Comparison of ENCODE assay signal across 16 cellular contexts in genomic region chr10:69374931-69375306, GRCh38. TPM values are rescaled to one million over a fixed set of nuclear protein-coding genes. Genes with fewer than 3 reads are reported as not detected.
A peak's percentile ranks its signal among the peaks of the same experiment; 100 is the strongest.
DNase-seq lines count a peak whose midpoint lies in the region; ATAC-seq, FAIRE-seq and TF ChIP-seq lines count a peak whose summit lies in the region.
"Had no signal": no experiment of that assay in that cellular context is flagged by ENCODE, and none has a peak within 500 bp of the region (broad histone marks: within the 10 kb centered on the region; RNA-seq: fewer than 3 reads in every experiment).

No MANE protein-coding gene starts in this region.

- no peaks in the 10 kb centered on the region for H3K9me3 ChIP-seq in gastroesophageal sphincter
- no peaks in the 10 kb centered on the region for H3K9me3 ChIP-seq in pancreas
- H3K9me3 ChIP-seq in adrenal gland (replicated peaks in 1 of 3), result no peaks in the 10 kb centered on the region
- H3K9me3 ChIP-seq in smooth muscle cell (replicated peaks; ENCODE audit: low read depth), result no peaks in the 10 kb centered on the region
- H3K9me3 ChIP-seq: Caco-2, HAP-1, stomach had no signal

- CTCF ChIA-PET in activated CD8-positive, alpha-beta T cell treated with anti-CD3 and anti-CD28 coated beads, Interleukin-2, amount 10 ng/mL, durations not matched to agents 7 days and 5 days (lab: Charles Lee), result interaction anchor here (1.3 kb wide), 1 partner anchor 18 kb away, joined by 3 read pairs; no protein-coding TSS in a partner anchor

- intact Hi-C loops in activated CD4-positive, alpha-beta T cell treated with anti-CD3 and anti-CD28 coated beads, Interleukin-2, amount 10 ng/mL, durations not matched to agents 24 days and 14 days (cut with micrococcal nuclease), result no loop called here
- intact Hi-C loops in pancreas (cut with DNase I) (no loop called here), adrenal gland (cut with DNase I) (no loop called here)

- peaks cover 7 to 50% (median 30%) of the 10 kb centered on the region in 3 donors for H3K4me1 ChIP-seq in gastroesophageal sphincter
- H3K4me1 ChIP-seq in pancreas, result peaks cover 0 to 7% (median 0%) of the 10 kb centered on the region in 3 donors
- peaks cover 0 to 12% of the 10 kb centered on the region in 2 donors for H3K4me1 ChIP-seq in adrenal gland (replicated peaks in 1 of 2)
- no peaks in the 10 kb centered on the region for H3K4me1 ChIP-seq in smooth muscle cell (ENCODE audit: low read depth)
- H3K4me1 ChIP-seq: Caco-2, HAP-1 had no signal

- 91 to 100% methylated on average over 1 to 2 of the region's 2 CpGs for WGBS in gastroesophageal sphincter (ENCODE audit: low coverage in 1 of 2), 2 donors
- 93 to 100% methylated on average over 2 of the region's 2 CpGs for WGBS in pancreas, 2 donors
- WGBS in adrenal gland, 4 donors, result 91 to 100% (median 96%) methylated on average over 2 of the region's 2 CpGs
- 93% methylated on average over 2 of the region's 2 CpGs for WGBS in smooth muscle cell (ENCODE audit: low lambda C conversion rate)

- FAIRE-seq in pancreas (lab: Jason Lieb, UNC), result no peak
- FAIRE-seq: A204.1 had no signal

- H3K27me3 ChIP-seq in gastroesophageal sphincter, result no peaks in the 10 kb centered on the region
- no peaks in the 10 kb centered on the region for H3K27me3 ChIP-seq in pancreas
- H3K27me3 ChIP-seq in adrenal gland, result no peaks in the 10 kb centered on the region
- no peaks in the 10 kb centered on the region for H3K27me3 ChIP-seq in smooth muscle cell (ENCODE audit: low read depth)
- H3K27me3 ChIP-seq: stomach had no signal

- no peak overlapping the region for H3K9ac ChIP-seq in smooth muscle cell (ENCODE audit: low read depth)

- TF ChIP-seq POLR2A in gastroesophageal sphincter (IDR thresholded peaks at IDR 0.05), result no peak
- TF ChIP-seq POLR2A in adrenal gland (IDR thresholded peaks at IDR 0.05), result no peak

- H3K9me3 Mint-ChIP-seq in activated CD4-positive, alpha-beta T cell treated with anti-CD3 and anti-CD28 coated beads, Interleukin-2, amount 10 ng/mL, durations not matched to agents 24 days and 14 days, result no peaks in the 10 kb centered on the region
- no peaks in the 10 kb centered on the region for H3K9me3 Mint-ChIP-seq in activated CD8-positive, alpha-beta T cell treated with anti-CD3 and anti-CD28 coated beads, Interleukin-2, amount 10 ng/mL, durations not matched to agents 7 days and 5 days (ENCODE audit: insufficient read depth)

- H3K4me3 ChIP-seq in gastroesophageal sphincter (peak overlapping the region in 1 of 2 donors; percentile 31), pancreas (no peak overlapping the region), adrenal gland (no peak overlapping the region), smooth muscle cell (no peak overlapping the region)
- H3K4me3 ChIP-seq: HAP-1, stomach had no signal

- peaks cover 91% of the 10 kb centered on the region for H4K20me1 ChIP-seq in smooth muscle cell (ENCODE audit: low read depth)

- DNase-seq in activated CD4-positive, alpha-beta T cell treated with anti-CD3 and anti-CD28 coated beads, Interleukin-2, amount 10 ng/mL, durations not matched to agents 24 days and 14 days, result no peak
- no peak for DNase-seq in activated CD4-positive, alpha-beta T cell treated with anti-CD3 and anti-CD28 coated beads, Interleukin-2, amount 50 U/mL, for 1 hour
- DNase-seq in activated CD8-positive, alpha-beta T cell treated with anti-CD3 and anti-CD28 coated beads, Interleukin-2, amount 10 ng/mL, durations not matched to agents 7 days and 5 days, result no peak
- DNase-seq in pancreas, result no peak
- no peak for DNase-seq in adrenal gland
- no peak for DNase-seq in smooth muscle cell (lab: John Stamatoyannopoulos, UW; ENCODE audit: unreplicated experiment)
- DNase-seq: activated gamma-delta T cell treated with Interleukin-2 at 50 U/mL for 16 hours, Caco-2, stomach, T-helper 1 cell had no signal

- H3K79me2 ChIP-seq in smooth muscle cell (ENCODE audit: low read depth), result peaks cover 9% of the 10 kb centered on the region

- POLR2A ChIA-PET in activated CD8-positive, alpha-beta T cell treated with anti-CD3 and anti-CD28 coated beads, Interleukin-2, amount 10 ng/mL, durations not matched to agents 7 days and 5 days (lab: Charles Lee), result interaction anchor here (1.6 kb wide), 1 partner anchor 47 kb away, joined by 3 read pairs; no protein-coding TSS in a partner anchor

- H3K27ac Mint-ChIP-seq in activated CD4-positive, alpha-beta T cell treated with anti-CD3 and anti-CD28 coated beads, Interleukin-2, amount 10 ng/mL, durations not matched to agents 24 days and 14 days, result peak overlapping the region; percentile 20
- H3K27ac Mint-ChIP-seq in activated CD8-positive, alpha-beta T cell treated with anti-CD3 and anti-CD28 coated beads, Interleukin-2, amount 10 ng/mL, durations not matched to agents 7 days and 5 days, result peak overlapping the region; percentile 22

- no peaks in the 10 kb centered on the region for H3K27me3 Mint-ChIP-seq in activated CD4-positive, alpha-beta T cell treated with anti-CD3 and anti-CD28 coated beads, Interleukin-2, amount 10 ng/mL, durations not matched to agents 24 days and 14 days
- H3K27me3 Mint-ChIP-seq in activated CD8-positive, alpha-beta T cell treated with anti-CD3 and anti-CD28 coated beads, Interleukin-2, amount 10 ng/mL, durations not matched to agents 7 days and 5 days (ENCODE audit: low read depth), result no peaks in the 10 kb centered on the region

- no peak for TF ChIP-seq EP300 in gastroesophageal sphincter (IDR thresholded peaks at IDR 0.05)

- H3K4me1 Mint-ChIP-seq in activated CD4-positive, alpha-beta T cell treated with anti-CD3 and anti-CD28 coated beads, Interleukin-2, amount 10 ng/mL, durations not matched to agents 24 days and 14 days, result peaks cover 3% of the 10 kb centered on the region
- peaks cover 7% of the 10 kb centered on the region for H3K4me1 Mint-ChIP-seq in activated CD8-positive, alpha-beta T cell treated with anti-CD3 and anti-CD28 coated beads, Interleukin-2, amount 10 ng/mL, durations not matched to agents 7 days and 5 days (ENCODE audit: low read depth)

- H2AFZ ChIP-seq in smooth muscle cell (ENCODE audit: low read depth), result no peak overlapping the region

- H3K36me3 ChIP-seq in gastroesophageal sphincter, result peaks cover 0 to 65% of the 10 kb centered on the region in 2 donors
- no peaks in the 10 kb centered on the region for H3K36me3 ChIP-seq in pancreas
- H3K36me3 ChIP-seq in adrenal gland (replicated peaks in 1 of 2), result peaks cover 0 to 43% of the 10 kb centered on the region in 2 donors
- peaks cover 16% of the 10 kb centered on the region for H3K36me3 ChIP-seq in smooth muscle cell (ENCODE audit: low read depth)

- no peak overlapping the region for H3K4me3 Mint-ChIP-seq in activated CD4-positive, alpha-beta T cell treated with anti-CD3 and anti-CD28 coated beads, Interleukin-2, amount 10 ng/mL, durations not matched to agents 24 days and 14 days
- no peak overlapping the region for H3K4me3 Mint-ChIP-seq in activated CD8-positive, alpha-beta T cell treated with anti-CD3 and anti-CD28 coated beads, Interleukin-2, amount 10 ng/mL, durations not matched to agents 7 days and 5 days

- H3K36me3 Mint-ChIP-seq in activated CD4-positive, alpha-beta T cell treated with anti-CD3 and anti-CD28 coated beads, Interleukin-2, amount 10 ng/mL, durations not matched to agents 24 days and 14 days (ENCODE audit: low read depth), result peaks cover 72% of the 10 kb centered on the region
- H3K36me3 Mint-ChIP-seq in activated CD8-positive, alpha-beta T cell treated with anti-CD3 and anti-CD28 coated beads, Interleukin-2, amount 10 ng/mL, durations not matched to agents 7 days and 5 days (ENCODE audit: low read depth), result peaks cover 70% of the 10 kb centered on the region

- H3K27ac ChIP-seq in gastroesophageal sphincter, result peak overlapping the region; percentile 0 to 87 (median 82)
- peak overlapping the region; percentile 75 for H3K27ac ChIP-seq in temporal lobe (ENCODE audit: low read depth, low read length)
- peak overlapping the region in 2 of 4 donors; percentile 17 to 44 for H3K27ac ChIP-seq in pancreas
- no peak overlapping the region for H3K27ac ChIP-seq in adrenal gland
- no peak overlapping the region for H3K27ac ChIP-seq in smooth muscle cell (ENCODE audit: low read depth)

- H3K4me2 ChIP-seq in smooth muscle cell, result no peak overlapping the region

- ATAC-seq in activated CD8-positive, alpha-beta T cell treated with anti-CD3 and anti-CD28 coated beads, Interleukin-2, amount 10 ng/mL, durations not matched to agents 7 days and 5 days, result no peak
- ATAC-seq in gastroesophageal sphincter (no peak), pancreas (no peak)

- TF ChIP-seq CTCF in gastroesophageal sphincter (IDR thresholded peaks at IDR 0.05) (no peak), pancreas (IDR thresholded peaks at IDR 0.05) (no peak), adrenal gland (IDR thresholded peaks at IDR 0.05) (no peak), smooth muscle cell (IDR thresholded peaks at IDR 0.05; ENCODE audit: borderline replicate concordance, insufficient read depth, poor library complexity, severe bottlenecking) (no peak)

- no peaks in the 10 kb centered on the region for H3F3A ChIP-seq in smooth muscle cell (ENCODE audit: low read depth)

RNA-seq across cellular contexts. Expression of gene TACR2, which starts 41.8 kb away (rescaled TPM):
- total RNA-seq in activated CD4-positive, alpha-beta T cell treated with anti-CD3 and anti-CD28 coated beads, Interleukin-2, amount 10 ng/mL, durations not matched to agents 24 days and 14 days, result not detected in 2 replicates
- total RNA-seq in activated CD8-positive, alpha-beta T cell treated with anti-CD3 and anti-CD28 coated beads, Interleukin-2, amount 10 ng/mL, durations not matched to agents 7 days and 5 days, result not detected
- total RNA-seq in gastroesophageal sphincter, result 100 to 1,000 TPM in 2 of 4 donors, 10 to 100 TPM in 2; 37.1 to 176 (median 122) TPM
- total RNA-seq in temporal lobe, result 0.49 TPM
- under 1 TPM in 4 of 6 donors, not detected in 2; 0.12 to 0.28 (median 0.18) TPM for total RNA-seq in pancreas
- polyA plus RNA-seq in pancreas, result under 1 TPM; 0.14 to 0.15 TPM
- under 1 TPM in 6 of 8 donors, not detected in 2; 0.11 to 0.55 (median 0.35) TPM for total RNA-seq in adrenal gland
- polyA plus RNA-seq in adrenal gland, result under 1 TPM in 2 of 3 donors, not detected in 1; 0.33 to 0.37 TPM
- total RNA-seq in smooth muscle cell, result not detected in 2 replicates
- polyA plus RNA-seq in smooth muscle cell, result 0.13 and 0.43 TPM in 2 replicates
- total RNA-seq: chondrocyte, mononuclear cell had no signal

Comparison
In these comparisons a context has a peak if more than half of its experiments do, and no peak if none do; other contexts are left out.
1. H3K27ac ChIP-seq: peak in gastroesophageal sphincter (4 of 4) and temporal lobe (single experiment); none in adrenal gland (0 of 5) and smooth muscle cell (single experiment).
2. RNA of gene TACR2, which starts 41.8 kb away (total RNA-seq): 37.1 to 176 TPM in gastroesophageal sphincter; 0.49 TPM in temporal lobe (single experiment), 0.11 to 0.55 TPM in adrenal gland, 0.12 to 0.28 TPM in pancreas, not detected in activated CD4-positive, alpha-beta T cell treated with anti-CD3 and anti-CD28 coated beads, Interleukin-2, amount 10 ng/mL, durations not matched to agents 24 days and 14 days, not detected in activated CD8-positive, alpha-beta T cell treated with anti-CD3 and anti-CD28 coated beads, Interleukin-2, amount 10 ng/mL, durations not matched to agents 7 days and 5 days and not detected in smooth muscle cell; every median in the first group is over 10 times any median in the second.